ENCODE assay signal across 28 cellular contexts in genomic region chr2:132652501-132652900, GRCh38. TPM values are rescaled to one million over a fixed set of nuclear protein-coding genes. Genes with fewer than 3 reads are reported as not detected.
"Had no signal": no experiment of that assay in that cellular context is flagged by ENCODE, and none has a peak within 500 bp of the region (broad histone marks: within the 10 kb centered on the region; RNA-seq: fewer than 3 reads in every experiment).

No MANE protein-coding gene starts in this region.

- H3K27ac Mint-ChIP-seq: activated B cell treated with CpG ODN at 0.5 μM for 24 hours; activated CD8-positive, alpha-beta T cell treated with anti-CD3 and anti-CD28 coated beads for 36 hours; activated naive CD4-positive, alpha-beta T cell treated with anti-CD3 and anti-CD28 coated beads, Interleukin-2, amount 50 U/mL, for 24 hours; activated naive CD8-positive, alpha-beta T cell treated with anti-CD3 and anti-CD28 coated beads, Interleukin-2, amount 50 U/mL, for 24 hours; activated T-helper 17 cell treated with anti-CD3 and anti-CD28 coated beads, Interleukin-2, amount 50 U/mL, for 72 hours; effector memory CD8-positive, alpha-beta T cell; mesothelial cell of epicardium; T-helper 17 cell had no signal

- H3K9me3 ChIP-seq: colonic mucosa, pancreas, psoas muscle, spleen, suprapubic skin, tibial artery, upper lobe of right lung had no signal

- H3K27me3 ChIP-seq: colonic mucosa, pancreas, tibial artery, upper lobe of right lung had no signal

- H3K4me3 Mint-ChIP-seq: activated B cell treated with CpG ODN at 0.5 μM for 24 hours; activated CD8-positive, alpha-beta T cell treated with anti-CD3 and anti-CD28 coated beads for 36 hours; activated naive CD4-positive, alpha-beta T cell treated with anti-CD3 and anti-CD28 coated beads, Interleukin-2, amount 50 U/mL, for 24 hours; activated naive CD8-positive, alpha-beta T cell treated with anti-CD3 and anti-CD28 coated beads, Interleukin-2, amount 50 U/mL, for 24 hours; activated T-cell treated with anti-CD3 and anti-CD28 coated beads, Interleukin-2, amount 50 U/mL, for 4 hours; activated T-helper 17 cell treated with anti-CD3 and anti-CD28 coated beads, Interleukin-2, amount 50 U/mL, for 72 hours; brain; effector memory CD8-positive, alpha-beta T cell; mesothelial cell of epicardium; naive B cell; T-helper 17 cell had no signal

- H3K4me1 ChIP-seq: colonic mucosa, pancreas, psoas muscle, spleen, suprapubic skin, tibial artery, upper lobe of right lung had no signal

- H3K36me3 Mint-ChIP-seq: activated naive CD4-positive, alpha-beta T cell treated with anti-CD3 and anti-CD28 coated beads, Interleukin-2, amount 50 U/mL, for 24 hours; brain; mesothelial cell of epicardium; naive B cell had no signal

- H3K4me1 Mint-ChIP-seq: activated naive CD4-positive, alpha-beta T cell treated with anti-CD3 and anti-CD28 coated beads, Interleukin-2, amount 50 U/mL, for 24 hours; activated naive CD8-positive, alpha-beta T cell treated with anti-CD3 and anti-CD28 coated beads, Interleukin-2, amount 50 U/mL, for 24 hours; activated T-helper 17 cell treated with anti-CD3 and anti-CD28 coated beads, Interleukin-2, amount 50 U/mL, for 72 hours; naive B cell; T-helper 17 cell had no signal

- H3K27ac ChIP-seq: cardiac muscle cell, colonic mucosa, pancreas, psoas muscle, spleen, suprapubic skin, tibial artery, upper lobe of right lung had no signal

- DNase-seq: activated B cell treated with CpG ODN at 0.5 μM for 24 hours; activated CD4-positive, alpha-beta T cell treated with anti-CD3 and anti-CD28 coated beads, Interleukin-2, amount 50 U/mL, for 1 hour; activated CD8-positive, alpha-beta T cell treated with anti-CD3 and anti-CD28 coated beads for 36 hours; activated gamma-delta T cell treated with Interleukin-2 at 50 U/mL for 16 hours; activated naive CD8-positive, alpha-beta T cell treated with anti-CD3 and anti-CD28 coated beads, Interleukin-2, amount 50 U/mL, for 24 hours; activated T-cell treated with anti-CD3 and anti-CD28 coated beads, Interleukin-2, amount 50 U/mL, for 4 hours; cerebellar nuclear complex; colonic mucosa; effector memory CD8-positive, alpha-beta T cell; foreskin fibroblast; hippocampal formation; left cardiac atrium; mammary epithelial cell; naive B cell; pancreas; psoas muscle; right cardiac atrium; spleen; stimulated activated naive CD4-positive, alpha-beta T cell; T-helper 17 cell; tibial artery; upper lobe of right lung had no signal

- H3K27me3 Mint-ChIP-seq: activated naive CD4-positive, alpha-beta T cell treated with anti-CD3 and anti-CD28 coated beads, Interleukin-2, amount 50 U/mL, for 24 hours; brain had no signal

- ATAC-seq: activated CD8-positive, alpha-beta T cell treated with anti-CD3 and anti-CD28 coated beads for 36 hours; activated naive CD8-positive, alpha-beta T cell treated with anti-CD3 and anti-CD28 coated beads, Interleukin-2, amount 50 U/mL, for 24 hours; activated T-cell treated with anti-CD3 and anti-CD28 coated beads, Interleukin-2, amount 50 U/mL, for 4 hours; activated T-helper 17 cell treated with anti-CD3 and anti-CD28 coated beads, Interleukin-2, amount 50 U/mL, for 72 hours; effector memory CD8-positive, alpha-beta T cell; pancreas; psoas muscle; right cardiac atrium; T-helper 17 cell; upper lobe of right lung had no signal

- H3K36me3 ChIP-seq: cardiac muscle cell, colonic mucosa, pancreas, spleen, suprapubic skin, tibial artery, upper lobe of right lung had no signal

- H3K4me3 ChIP-seq: cardiac muscle cell, colonic mucosa, pancreas, psoas muscle, spleen, suprapubic skin, tibial artery, upper lobe of right lung had no signal

- H3K9me3 Mint-ChIP-seq: activated B cell treated with CpG ODN at 0.5 μM for 24 hours; activated CD8-positive, alpha-beta T cell treated with anti-CD3 and anti-CD28 coated beads for 36 hours; activated naive CD4-positive, alpha-beta T cell treated with anti-CD3 and anti-CD28 coated beads, Interleukin-2, amount 50 U/mL, for 24 hours; activated T-cell treated with anti-CD3 and anti-CD28 coated beads, Interleukin-2, amount 50 U/mL, for 4 hours; activated T-helper 17 cell treated with anti-CD3 and anti-CD28 coated beads, Interleukin-2, amount 50 U/mL, for 72 hours; brain; mesothelial cell of epicardium had no signal

RNA-seq across cellular contexts. Expression of gene LYPD1, which starts 17.5 kb away (rescaled TPM):
- total RNA-seq: activated B cell treated with CpG ODN at 0.5 μM for 24 hours; activated CD8-positive, alpha-beta T cell treated with anti-CD3 and anti-CD28 coated beads for 36 hours; activated T-cell treated with anti-CD3 and anti-CD28 coated beads, Interleukin-2, amount 50 U/mL, for 4 hours; activated T-helper 17 cell treated with anti-CD3 and anti-CD28 coated beads, Interleukin-2, amount 50 U/mL, for 72 hours; mammary epithelial cell; right cardiac atrium; T-helper 17 cell had no signal
- polyA plus RNA-seq: mammary epithelial cell had no signal
